21 cellular contexts compared by ENCODE assay signal in genomic region chr18:71252351-71252862, GRCh38.
A peak's percentile ranks its signal among the peaks of the same experiment; 100 is the strongest.
DNase-seq lines count a peak whose midpoint lies in the region; ATAC-seq lines count a peak whose summit lies in the region.
"Had no signal": no experiment of that assay in that cellular context is flagged by ENCODE, and none has a peak within 500 bp of the region (broad histone marks: within the 10 kb centered on the region; RNA-seq: fewer than 3 reads in every experiment).

No MANE protein-coding gene starts in this region.

- H3K27ac Mint-ChIP-seq in activated T-helper 2 cell treated with anti-CD3 and anti-CD28 coated beads, Interferon-gamma antibody, Interleukin-2, Interleukin-4, amounts not matched to agents 10 μg/mL and 5 μg/mL and 100 μg/mL, durations not matched to agents 14 hours and 24 hours and 36 hours, result no peak overlapping the region
- H3K27ac Mint-ChIP-seq: CD4-positive, alpha-beta T cell had no signal

- no peaks in the 10 kb centered on the region for H3K9me3 Mint-ChIP-seq in activated T-helper 2 cell treated with anti-CD3 and anti-CD28 coated beads, Interferon-gamma antibody, Interleukin-2, Interleukin-4, amounts not matched to agents 10 μg/mL and 5 μg/mL and 100 μg/mL, durations not matched to agents 14 hours and 24 hours and 36 hours

- ATAC-seq in GM19351 (IDR thresholded peaks at IDR 0.05; ENCODE audit: unreplicated experiment), result no peak
- ATAC-seq: PC-3 had no signal

- no peaks in the 10 kb centered on the region for H3K36me3 Mint-ChIP-seq in activated T-helper 2 cell treated with anti-CD3 and anti-CD28 coated beads, Interferon-gamma antibody, Interleukin-2, Interleukin-4, amounts not matched to agents 10 μg/mL and 5 μg/mL and 100 μg/mL, durations not matched to agents 14 hours and 24 hours and 36 hours (ENCODE audit: low read depth)

- peak; percentile 30 for DNase-seq in Daoy (ENCODE audit: low read depth)
- peak; percentile 12 for DNase-seq in MV-4-11 (lab: John Stamatoyannopoulos, UW)
- DNase-seq in UCSD-AML1 (lab: John Stamatoyannopoulos, UW; ENCODE audit: unreplicated experiment), result peak; percentile 23
- DNase-seq in kidney tubule cell (ENCODE audit: low spot score), result peak; percentile 13
- no peak for DNase-seq in activated T-helper 2 cell treated with anti-CD3 and anti-CD28 coated beads, Interferon-gamma antibody, Interleukin-2, Interleukin-4, amounts not matched to agents 10 μg/mL and 5 μg/mL and 100 μg/mL, durations not matched to agents 14 hours and 24 hours and 36 hours (ENCODE audit: low spot score)
- DNase-seq in hippocampal formation (lab: John Stamatoyannopoulos, UW), result no peak
- DNase-seq in epidermal melanocyte (ENCODE audit: insufficient read length, low spot score), result no peak
- DNase-seq: CD4-positive, alpha-beta T cell; DND-41; GOT3; HCEC 1CT; IMR-90; NCI-H1417; NCI-H1694 treated with DMSO at 0.1 percent for 48 hours; NCI-H2081 treated with DMSO at 0.1 percent for 48 hours; NCI-H2171 treated with DMSO at 0.1 percent for 48 hours; NCI-H446 treated with DMSO at 0.1 percent for 48 hours; NCI-H526 treated with DMSO at 0.1 percent for 48 hours; PC-3; SHP77 had no signal

- no peak overlapping the region for H3K4me3 Mint-ChIP-seq in activated T-helper 2 cell treated with anti-CD3 and anti-CD28 coated beads, Interferon-gamma antibody, Interleukin-2, Interleukin-4, amounts not matched to agents 10 μg/mL and 5 μg/mL and 100 μg/mL, durations not matched to agents 14 hours and 24 hours and 36 hours (ENCODE audit: low read depth)
- H3K4me3 Mint-ChIP-seq: CD4-positive, alpha-beta T cell had no signal

- intact Hi-C loops in activated T-helper 2 cell treated with anti-CD3 and anti-CD28 coated beads, Interferon-gamma antibody, Interleukin-2, Interleukin-4, amounts not matched to agents 10 μg/mL and 5 μg/mL and 100 μg/mL, durations not matched to agents 14 hours and 24 hours and 36 hours (cut with micrococcal nuclease), result no loop called here

- H3K4me1 Mint-ChIP-seq in activated T-helper 2 cell treated with anti-CD3 and anti-CD28 coated beads, Interferon-gamma antibody, Interleukin-2, Interleukin-4, amounts not matched to agents 10 μg/mL and 5 μg/mL and 100 μg/mL, durations not matched to agents 14 hours and 24 hours and 36 hours (ENCODE audit: low read depth), result no peaks in the 10 kb centered on the region

- H3K27me3 Mint-ChIP-seq in activated T-helper 2 cell treated with anti-CD3 and anti-CD28 coated beads, Interferon-gamma antibody, Interleukin-2, Interleukin-4, amounts not matched to agents 10 μg/mL and 5 μg/mL and 100 μg/mL, durations not matched to agents 14 hours and 24 hours and 36 hours (ENCODE audit: low read depth), result no peaks in the 10 kb centered on the region
- H3K27me3 Mint-ChIP-seq: CD4-positive, alpha-beta T cell had no signal

Comparison
In these comparisons a context has a peak if more than half of its experiments do, and no peak if none do; other contexts are left out.
1. DNase-seq: peak in Daoy (single experiment), MV-4-11 (single experiment), UCSD-AML1 (single experiment) and kidney tubule cell (single experiment); none in activated T-helper 2 cell treated with anti-CD3 and anti-CD28 coated beads, Interferon-gamma antibody, Interleukin-2, Interleukin-4, amounts not matched to agents 10 μg/mL and 5 μg/mL and 100 μg/mL, durations not matched to agents 14 hours and 24 hours and 36 hours (single experiment), hippocampal formation (0 of 2) and epidermal melanocyte (single experiment).